ENCODE assay signal across 9 cellular contexts in genomic region chr2:149068996-149069888, GRCh38.
DNase-seq lines count a peak whose midpoint lies in the region; ATAC-seq and TF ChIP-seq lines count a peak whose summit lies in the region.
"Had no signal": no experiment of that assay in that cellular context is flagged by ENCODE, and none has a peak within 500 bp of the region (broad histone marks: within the 10 kb centered on the region; RNA-seq: fewer than 3 reads in every experiment).

No MANE protein-coding gene starts in this region.

- no peak overlapping the region for H3K4me3 ChIP-seq in choroid plexus epithelial cell (ENCODE audit: low read depth, low read length)
- H3K4me3 ChIP-seq: pancreas had no signal

- ATAC-seq in SK-N-SH treated with all-trans-retinoic acid at 6 μM for 48 hours: peak; percentile 91
- ATAC-seq in HG03354 (IDR thresholded peaks at IDR 0.05; ENCODE audit: poor library complexity, severe bottlenecking, unreplicated experiment): no peak
- ATAC-seq in HG03045 (IDR thresholded peaks at IDR 0.05; ENCODE audit: unreplicated experiment): no peak
- no peak for ATAC-seq in HG03521 (IDR thresholded peaks at IDR 0.05; ENCODE audit: unreplicated experiment)

- no peak for TF ChIP-seq CTCF in choroid plexus epithelial cell (conservative IDR thresholded peaks at IDR 0.05; ENCODE audit: low read depth, low read length)

- DNase-seq in activated CD4-positive, alpha-beta T cell treated with anti-CD3 and anti-CD28 coated beads for 4 hours: peak; percentile 13 to 23
- no peak for DNase-seq in activated CD4-positive, alpha-beta T cell treated with anti-CD3 and anti-CD28 coated beads for 1 hour
- DNase-seq in choroid plexus epithelial cell (ENCODE audit: low read depth): peak; percentile 71
- peak; percentile 4 for DNase-seq in stimulated activated CD8-positive, alpha-beta memory T cell treated with anti-CD3 and anti-CD28 coated beads, Interleukin-15, amount 100 ng/mL, for 1 hour (ENCODE audit: low read depth)
- DNase-seq: pancreas had no signal

TF ChIP-seq in SK-N-SH treated with all-trans-retinoic acid at 6 μM for 48 hours, 23 proteins besides CTCF, POLR2A, EP300 and RAD21:
- TF ChIP-seq PATZ1 (CRISPR knock-in tag; IDR thresholded peaks at IDR 0.05; ENCODE audit: borderline replicate concordance) (no peak), GLIS3 (CRISPR knock-in tag; IDR thresholded peaks at IDR 0.05) (0 out of 2 replicates have a peak, but pooled peaks have one; percentile 44), CREB5 (CRISPR knock-in tag; IDR thresholded peaks at IDR 0.05; ENCODE audit: low read depth) (0 out of 2 replicates have a peak, but pooled peaks have one; percentile 10), ZC3H10 (CRISPR knock-in tag; IDR thresholded peaks at IDR 0.05) (no peak), CSDC2 (CRISPR knock-in tag; IDR thresholded peaks at IDR 0.05) (0 out of 2 replicates have a peak, but pooled peaks have one; percentile 54), RARB (CRISPR knock-in tag; IDR thresholded peaks at IDR 0.05) (no peak), ZFP3 (CRISPR knock-in tag; IDR thresholded peaks at IDR 0.05) (0 out of 2 replicates have a peak, but pooled peaks have one; percentile 20), ISL1 (CRISPR knock-in tag; IDR thresholded peaks at IDR 0.05) (peak; percentile 79), ESRRG (CRISPR knock-in tag; IDR thresholded peaks at IDR 0.05) (no peak)
